1 cellular context compared by ENCODE assay signal in genomic region chr10:26517141-26517890, GRCh38.
TF ChIP-seq lines count a peak whose summit lies in the region.

No MANE protein-coding gene starts in this region.

TF ChIP-seq in IMR-90, 13 proteins besides CTCF, POLR2A, EP300 and RAD21:
- TF ChIP-seq NFE2L2 (IDR thresholded peaks at IDR 0.05; ENCODE audit: low read depth, low read length) (no peak), MAZ (IDR thresholded peaks at IDR 0.05; ENCODE audit: borderline replicate concordance, low read depth, low read length) (no peak), SMC3 (IDR thresholded peaks at IDR 0.05; ENCODE audit: low read depth, low read length) (no peak), MXI1 (IDR thresholded peaks at IDR 0.05; ENCODE audit: borderline replicate concordance, low read depth, low read length) (no peak)
